In genomic region chr2:61658841-61659780, GRCh38 we compare ENCODE assay signal across 8 cellular contexts.
DNase-seq lines count a peak whose midpoint lies in the region; ATAC-seq and TF ChIP-seq lines count a peak whose summit lies in the region.

No MANE protein-coding gene starts in this region.

- peaks cover 7% of the 10 kb centered on the region for H3K4me1 Mint-ChIP-seq in activated CD8-positive, alpha-beta T cell treated with anti-CD3 and anti-CD28 coated beads, Interleukin-2, amount 10 ng/mL, durations not matched to agents 7 days and 5 days (ENCODE audit: low read depth)
- H3K4me1 Mint-ChIP-seq in type B pancreatic cell (ENCODE audit: unreplicated experiment), result peaks cover 8% of the 10 kb centered on the region

- TF ChIP-seq CTCF in LNCaP clone FGC (IDR thresholded peaks at IDR 0.05; ENCODE audit: control insufficient read depth, extremely low read depth, insufficient read depth) (peak; percentile 40; the same call in 1 of the 2 replicates), type B pancreatic cell (conservative IDR thresholded peaks at IDR 0.05) (peak; percentile 72)

- peaks cover 2% of the 10 kb centered on the region for H3K27me3 Mint-ChIP-seq in activated CD8-positive, alpha-beta T cell treated with anti-CD3 and anti-CD28 coated beads, Interleukin-2, amount 10 ng/mL, durations not matched to agents 7 days and 5 days (ENCODE audit: low read depth)
- no peaks in the 10 kb centered on the region for H3K27me3 Mint-ChIP-seq in type B pancreatic cell

- H3K4me3 Mint-ChIP-seq in activated CD8-positive, alpha-beta T cell treated with anti-CD3 and anti-CD28 coated beads, Interleukin-2, amount 10 ng/mL, durations not matched to agents 7 days and 5 days, result no peak overlapping the region
- no peak overlapping the region for H3K4me3 Mint-ChIP-seq in type B pancreatic cell

- no peaks in the 10 kb centered on the region for H3K9me3 Mint-ChIP-seq in activated CD8-positive, alpha-beta T cell treated with anti-CD3 and anti-CD28 coated beads, Interleukin-2, amount 10 ng/mL, durations not matched to agents 7 days and 5 days (ENCODE audit: insufficient read depth)
- no peaks in the 10 kb centered on the region for H3K9me3 Mint-ChIP-seq in type B pancreatic cell

- POLR2A ChIA-PET in activated CD8-positive, alpha-beta T cell treated with anti-CD3 and anti-CD28 coated beads, Interleukin-2, amount 10 ng/mL, durations not matched to agents 7 days and 5 days (lab: Charles Lee), result interaction anchor here (0.7 kb wide), 1 partner anchor 395 kb away, joined by 3 read pairs; no protein-coding TSS in a partner anchor

- peak; percentile 26 to 34 for DNase-seq in NCI-H2081 (lab: John Stamatoyannopoulos, UW)
- no peak for DNase-seq in NCI-H2081 treated with DMSO at 0.1 percent for 48 hours (lab: John Stamatoyannopoulos, UW)
- no peak for DNase-seq in LNCaP clone FGC (ENCODE audit: low read depth)
- DNase-seq in activated CD8-positive, alpha-beta T cell treated with anti-CD3 and anti-CD28 coated beads, Interleukin-2, amount 10 ng/mL, durations not matched to agents 7 days and 5 days, result no peak
- peak; percentile 38 for DNase-seq in iPS DF 4.7 (ENCODE audit: extremely low read depth, low spot score)
- no peak for DNase-seq in type B pancreatic cell (ENCODE audit: extremely low spot score, unreplicated experiment)
- no peak for DNase-seq in stimulated activated naive CD4-positive, alpha-beta T cell (lab: John Stamatoyannopoulos, UW)
- DNase-seq in T-helper 1 cell, result no peak

- peak; percentile 42 for ATAC-seq in activated CD8-positive, alpha-beta T cell treated with anti-CD3 and anti-CD28 coated beads, Interleukin-2, amount 10 ng/mL, durations not matched to agents 7 days and 5 days

- CTCF ChIA-PET in activated CD8-positive, alpha-beta T cell treated with anti-CD3 and anti-CD28 coated beads, Interleukin-2, amount 10 ng/mL, durations not matched to agents 7 days and 5 days (lab: Charles Lee), result interaction anchor here (0.9 to 2.9 kb wide), 8 partner anchors 12 to 523 kb away, joined by 3 to 16 read pairs (median 3); no protein-coding TSS in a partner anchor

- H3K4me3 ChIP-seq in LNCaP clone FGC (ENCODE audit: low read depth, low read length), result no peak overlapping the region

- no peak overlapping the region for H3K27ac Mint-ChIP-seq in activated CD8-positive, alpha-beta T cell treated with anti-CD3 and anti-CD28 coated beads, Interleukin-2, amount 10 ng/mL, durations not matched to agents 7 days and 5 days
- no peak overlapping the region for H3K27ac Mint-ChIP-seq in type B pancreatic cell

- H3K36me3 Mint-ChIP-seq in activated CD8-positive, alpha-beta T cell treated with anti-CD3 and anti-CD28 coated beads, Interleukin-2, amount 10 ng/mL, durations not matched to agents 7 days and 5 days (ENCODE audit: low read depth), result no peaks in the 10 kb centered on the region
- H3K36me3 Mint-ChIP-seq in type B pancreatic cell, result no peaks in the 10 kb centered on the region

Comparison
In these comparisons a context has a peak if more than half of its experiments do, and no peak if none do; other contexts are left out.
1. DNase-seq: peak in NCI-H2081 (2 of 2) and iPS DF 4.7 (single experiment); none in NCI-H2081 treated with DMSO at 0.1 percent for 48 hours (single experiment), LNCaP clone FGC (single experiment), activated CD8-positive, alpha-beta T cell treated with anti-CD3 and anti-CD28 coated beads, Interleukin-2, amount 10 ng/mL, durations not matched to agents 7 days and 5 days (single experiment), type B pancreatic cell (single experiment), stimulated activated naive CD4-positive, alpha-beta T cell (0 of 6) and T-helper 1 cell (0 of 5).